7 cellular contexts compared by ENCODE assay signal in the genomic region with DNA sequence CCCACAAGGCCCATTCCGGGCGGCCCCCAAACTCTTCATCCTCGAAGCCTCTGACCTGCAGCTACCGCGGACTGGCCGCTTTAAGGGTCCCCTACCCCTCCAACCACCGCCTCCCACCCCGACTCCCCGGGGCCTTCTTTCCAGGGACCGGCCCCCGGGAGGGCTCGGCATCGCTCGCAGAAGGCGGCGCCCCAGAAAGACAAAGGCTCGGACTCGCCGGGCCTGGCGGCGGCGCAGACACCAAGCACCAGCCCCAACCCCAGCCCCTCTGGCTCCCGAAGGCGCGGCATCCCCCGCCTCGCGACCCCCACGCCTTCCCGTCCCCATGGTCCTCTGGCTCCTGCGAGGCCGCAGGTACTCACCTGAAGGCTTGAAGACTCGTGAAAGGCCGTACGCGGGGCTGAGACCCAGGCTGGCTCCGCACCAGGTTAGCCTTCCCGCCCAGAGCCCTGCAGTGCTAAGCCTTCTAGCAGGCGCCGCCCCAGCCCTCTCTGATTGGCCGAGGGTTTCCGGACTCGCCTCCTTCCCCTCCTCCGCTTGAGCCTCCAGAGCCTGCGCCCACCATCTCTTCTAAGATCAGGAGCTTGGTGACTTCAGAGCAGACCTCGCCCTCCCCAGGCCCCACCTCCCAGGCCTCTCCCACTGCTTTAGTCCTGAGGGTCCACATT. TPM values are rescaled to one million over a fixed set of nuclear protein-coding genes. Genes with fewer than 3 reads are reported as not detected.
DNase-seq lines count a peak whose midpoint lies in the region; ATAC-seq and TF ChIP-seq lines count a peak whose summit lies in the region.
"Not testable (repeated sequence)": the region's sequence is repeated elsewhere in the genome, so short reads cannot be mapped to it uniquely, and the experiment has no call there.

Gene TMSB15C (minus strand): TSS at position 459 of the 668 bp plus-strand sequence.

- DNase-seq in activated B cell treated with CpG ODN at 0.5 μM for 24 hours, glutamatergic neuron: not testable (repeated sequence)

- not testable (repeated sequence) for H3K79me2 ChIP-seq in neural cell (replicated peaks; ENCODE audit: insufficient read depth, low read length)

- H3K9ac ChIP-seq in neural cell (ENCODE audit: low read length), result not testable (repeated sequence)

- CTCF ChIA-PET in activated B cell treated with CpG ODN at 0.5 μM for 24 hours (lab: Charles Lee), result not testable (repeated sequence)

- H3K27me3 Mint-ChIP-seq in activated B cell treated with CpG ODN at 0.5 μM for 24 hours; glutamatergic neuron (ENCODE audit: unreplicated experiment): not testable (repeated sequence)

- H2AFZ ChIP-seq in neural cell (ENCODE audit: low read depth, low read length), result not testable (repeated sequence)

- H3K9me3 Mint-ChIP-seq in activated B cell treated with CpG ODN at 0.5 μM for 24 hours; glutamatergic neuron (ENCODE audit: unreplicated experiment): not testable (repeated sequence)

- not testable (repeated sequence) for H3K4me1 Mint-ChIP-seq in activated B cell treated with CpG ODN at 0.5 μM for 24 hours; glutamatergic neuron (ENCODE audit: low read depth, unreplicated experiment)

- not testable (repeated sequence) for H4K20me1 ChIP-seq in neural cell (ENCODE audit: insufficient read depth)

- TF ChIP-seq RAD21 in neural cell (conservative IDR thresholded peaks at IDR 0.05), result not testable (repeated sequence)

- H3F3A ChIP-seq in neural cell (ENCODE audit: insufficient read depth, low read length, poor library complexity, severe bottlenecking), result not testable (repeated sequence)

- TF ChIP-seq EP300 in neural cell (conservative IDR thresholded peaks at IDR 0.05; ENCODE audit: poor library complexity, severe bottlenecking), result not testable (repeated sequence)

- not testable (repeated sequence) for H3K4me2 ChIP-seq in neural cell (ENCODE audit: low read length)

- H3K27me3 ChIP-seq in neural cell (ENCODE audit: insufficient read depth, low read depth, low read length), result not testable (repeated sequence)

- not testable (repeated sequence) for H3K36me3 ChIP-seq in neural cell (ENCODE audit: insufficient read depth, low read length)

- H3K4me3 Mint-ChIP-seq in activated B cell treated with CpG ODN at 0.5 μM for 24 hours; glutamatergic neuron (ENCODE audit: unreplicated experiment): not testable (repeated sequence)

- TF ChIP-seq CTCF in activated B cell treated with CpG ODN at 0.5 μM for 24 hours (IDR thresholded peaks at IDR 0.05); glutamatergic neuron (IDR thresholded peaks at IDR 0.05; ENCODE audit: partially characterized antibody, unreplicated experiment); neural cell (IDR thresholded peaks at IDR 0.05; ENCODE audit: poor library complexity, severe bottlenecking): not testable (repeated sequence)

- H3K9me2 ChIP-seq in neural cell (ENCODE audit: insufficient read depth, low read length), result not testable (repeated sequence)

- H3K27ac ChIP-seq in neural cell (ENCODE audit: low read length), result not testable (repeated sequence)

- intact Hi-C loops in activated B cell treated with CpG ODN at 0.5 μM for 24 hours (cut with micrococcal nuclease), result not testable (repeated sequence)

- H3K9me3 ChIP-seq in neural cell (ENCODE audit: low read length), result not testable (repeated sequence)

- POLR2A ChIA-PET in activated B cell treated with CpG ODN at 0.5 μM for 24 hours (lab: Charles Lee), result not testable (repeated sequence)

- not testable (repeated sequence) for H3K36me3 Mint-ChIP-seq in activated B cell treated with CpG ODN at 0.5 μM for 24 hours (ENCODE audit: low read depth); glutamatergic neuron (ENCODE audit: unreplicated experiment)

- H3K4me3 ChIP-seq in neural cell (ENCODE audit: low read length), result not testable (repeated sequence)

- ATAC-seq in GM19023 (IDR thresholded peaks at IDR 0.05; ENCODE audit: unreplicated experiment) (peak; percentile 98), GM21526 (IDR thresholded peaks at IDR 0.05; ENCODE audit: low FRiP score, unreplicated experiment) (peak; percentile 99), HG02870 (IDR thresholded peaks at IDR 0.05; ENCODE audit: unreplicated experiment) (peak; percentile 98), HG03342 (IDR thresholded peaks at IDR 0.05; ENCODE audit: unreplicated experiment) (peak; percentile 99), activated B cell treated with CpG ODN at 0.5 μM for 24 hours (ENCODE audit: low read depth) (peak; percentile 99)

- H3K27ac Mint-ChIP-seq in activated B cell treated with CpG ODN at 0.5 μM for 24 hours; glutamatergic neuron (ENCODE audit: unreplicated experiment): not testable (repeated sequence)

RNA-seq across cellular contexts. Expression of gene TMSB15C, which starts in this region (rescaled TPM):
- total RNA-seq in activated B cell treated with CpG ODN at 0.5 μM for 24 hours, result 2.0 and 2.3 TPM in 2 replicates
- total RNA-seq in glutamatergic neuron (ENCODE audit: unreplicated experiment), result 30.1 TPM
- 38.0 and 53.2 TPM in 2 replicates for polyA plus RNA-seq in neural cell
- polyA minus RNA-seq in neural cell, result 36.8 and 42.1 TPM in 2 replicates
